ENCODE assay signal across 10 cellular contexts in the genomic region with DNA sequence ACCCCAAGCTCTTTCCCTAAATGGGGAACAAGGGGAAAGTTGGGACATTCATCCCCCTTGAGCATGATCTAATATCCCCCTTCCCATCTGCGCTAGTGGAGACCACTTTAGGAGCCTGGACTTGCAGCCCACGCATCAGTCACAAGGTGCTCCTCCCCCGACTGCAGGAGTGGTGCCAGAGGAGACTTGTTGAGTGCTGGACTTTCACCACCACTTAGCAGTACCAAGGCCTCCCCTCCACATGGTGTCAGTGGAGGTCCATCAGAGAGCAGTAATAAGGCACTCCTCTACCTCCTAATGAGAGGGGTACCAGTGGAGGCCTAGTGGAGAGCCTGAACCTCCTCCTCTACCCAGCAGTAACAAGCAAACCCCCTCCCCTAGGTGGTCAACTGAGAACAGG. TPM values are rescaled to one million over a fixed set of nuclear protein-coding genes. Genes with fewer than 3 reads are reported as not detected.
DNase-seq lines count a peak whose midpoint lies in the region; ATAC-seq and FAIRE-seq lines count a peak whose summit lies in the region.
"Had no signal": no experiment of that assay in that cellular context is flagged by ENCODE, and none has a peak within 500 bp of the region (broad histone marks: within the 10 kb centered on the region; RNA-seq: fewer than 3 reads in every experiment).

No MANE protein-coding gene starts in this region.

- peaks cover 0 to 2% of the 10 kb centered on the region in 2 donors for H3K36me3 Mint-ChIP-seq in CD4-positive, alpha-beta memory T cell
- H3K36me3 Mint-ChIP-seq in activated naive CD8-positive, alpha-beta T cell treated with anti-CD3 and anti-CD28 coated beads, Interleukin-2, amount 50 U/mL, for 24 hours (ENCODE audit: low read depth): no peaks in the 10 kb centered on the region
- H3K36me3 Mint-ChIP-seq: activated naive CD4-positive, alpha-beta T cell treated with anti-CD3 and anti-CD28 coated beads, Interleukin-2, amount 50 U/mL, for 24 hours had no signal

- no peaks in the 10 kb centered on the region for H3K27me3 ChIP-seq in CD4-positive, alpha-beta memory T cell (ENCODE audit: insufficient read depth, low read length)
- H3K27me3 ChIP-seq: ovary had no signal

- H3K9me3 ChIP-seq in CD4-positive, alpha-beta memory T cell (ENCODE audit: control insufficient read depth in 1 of 2, low read length in 2 of 2): no peaks in the 10 kb centered on the region
- H3K9me3 ChIP-seq: ovary had no signal

- H3K4me3 Mint-ChIP-seq in CD4-positive, alpha-beta memory T cell: no peak overlapping the region
- no peak overlapping the region for H3K4me3 Mint-ChIP-seq in activated naive CD8-positive, alpha-beta T cell treated with anti-CD3 and anti-CD28 coated beads, Interleukin-2, amount 50 U/mL, for 24 hours
- H3K4me3 Mint-ChIP-seq: activated naive CD4-positive, alpha-beta T cell treated with anti-CD3 and anti-CD28 coated beads, Interleukin-2, amount 50 U/mL, for 24 hours had no signal

- no peaks in the 10 kb centered on the region for H3K4me1 ChIP-seq in CD4-positive, alpha-beta memory T cell (ENCODE audit: insufficient read depth, low read length)

- no peak overlapping the region for H3K27ac ChIP-seq in CD4-positive, alpha-beta memory T cell (ENCODE audit: low read depth, low read length)
- H3K27ac ChIP-seq: ovary had no signal

- H3K36me3 ChIP-seq in CD4-positive, alpha-beta memory T cell (ENCODE audit: insufficient read depth, low read length): no peaks in the 10 kb centered on the region
- H3K36me3 ChIP-seq: ovary had no signal

- peak; percentile 82 for FAIRE-seq in GM19239 (lab: Jason Lieb, UNC)

- POLR2A ChIA-PET in CD4-positive, alpha-beta memory T cell (lab: Charles Lee; ENCODE audit: partially characterized antibody): no interaction called here

- H3K4me3 ChIP-seq in CD4-positive, alpha-beta memory T cell (ENCODE audit: low read length in 2 of 2): no peak overlapping the region
- H3K4me3 ChIP-seq: ovary had no signal

- in situ Hi-C loops in KBM-7 (cut with MboI; ENCODE audit: low pct_unique_long_range_greater_than_20kb, low sequenced_read_pairs): no loop called here
- in situ Hi-C loops in G401 (cut with HindIII; ENCODE audit: low sequenced_read_pairs): no loop called here

- ATAC-seq in activated naive CD8-positive, alpha-beta T cell treated with anti-CD3 and anti-CD28 coated beads, Interleukin-2, amount 50 U/mL, for 24 hours: peak; percentile 78
- ATAC-seq in stimulated activated naive CD8-positive, alpha-beta T cell treated with anti-CD3 and anti-CD28 coated beads, Interleukin-15, Interleukin-2, amounts not matched to agents 100 U/mL and 50 U/mL, for 24 hours: peak; percentile 77

- intact Hi-C loops in CD4-positive, alpha-beta memory T cell (cut with micrococcal nuclease): loop anchor here (1.0 to 5.0 kb wide), 2 partner anchors 186 to 426 kb away; no protein-coding TSS in a partner anchor

- H3K9me3 Mint-ChIP-seq in CD4-positive, alpha-beta memory T cell: no peaks in the 10 kb centered on the region
- no peaks in the 10 kb centered on the region for H3K9me3 Mint-ChIP-seq in activated naive CD8-positive, alpha-beta T cell treated with anti-CD3 and anti-CD28 coated beads, Interleukin-2, amount 50 U/mL, for 24 hours
- H3K9me3 Mint-ChIP-seq: activated naive CD4-positive, alpha-beta T cell treated with anti-CD3 and anti-CD28 coated beads, Interleukin-2, amount 50 U/mL, for 24 hours had no signal

- CTCF ChIA-PET in CD4-positive, alpha-beta memory T cell (lab: Charles Lee; ENCODE audit: partially characterized antibody): interaction anchor here (0.9 to 2.2 kb wide), 3 partner anchors 10 to 185 kb away, joined by 3 to 9 read pairs (median 3); a partner anchor contains a TSS

- peak in 4 of 5 donors; percentile 5 to 19 (median 13) for DNase-seq in CD4-positive, alpha-beta memory T cell
- peak; percentile 28 for DNase-seq in GM19239 (ENCODE audit: insufficient read length, low spot score)
- DNase-seq in KBM-7: peak; percentile 35
- DNase-seq in activated naive CD8-positive, alpha-beta T cell treated with anti-CD3 and anti-CD28 coated beads, Interleukin-2, amount 50 U/mL, for 24 hours: peak; percentile 6
- peak; percentile 15 for DNase-seq in stimulated activated naive CD8-positive, alpha-beta T cell treated with anti-CD3 and anti-CD28 coated beads, Interleukin-15, Interleukin-2, amounts not matched to agents 100 U/mL and 50 U/mL, for 24 hours
- no peak for DNase-seq in amniotic stem cell (lab: John Stamatoyannopoulos, UW)
- no peak for DNase-seq in G401 (ENCODE audit: low spot score)
- DNase-seq in UCSD-AML1 (lab: John Stamatoyannopoulos, UW; ENCODE audit: unreplicated experiment): no peak

- H3K27me3 Mint-ChIP-seq in CD4-positive, alpha-beta memory T cell: peaks cover 0 to 2% of the 10 kb centered on the region in 2 donors
- peaks cover 2% of the 10 kb centered on the region for H3K27me3 Mint-ChIP-seq in activated naive CD8-positive, alpha-beta T cell treated with anti-CD3 and anti-CD28 coated beads, Interleukin-2, amount 50 U/mL, for 24 hours
- H3K27me3 Mint-ChIP-seq: activated naive CD4-positive, alpha-beta T cell treated with anti-CD3 and anti-CD28 coated beads, Interleukin-2, amount 50 U/mL, for 24 hours had no signal

- no peaks in the 10 kb centered on the region for H3K4me1 Mint-ChIP-seq in CD4-positive, alpha-beta memory T cell
- no peaks in the 10 kb centered on the region for H3K4me1 Mint-ChIP-seq in activated naive CD8-positive, alpha-beta T cell treated with anti-CD3 and anti-CD28 coated beads, Interleukin-2, amount 50 U/mL, for 24 hours
- H3K4me1 Mint-ChIP-seq: activated naive CD4-positive, alpha-beta T cell treated with anti-CD3 and anti-CD28 coated beads, Interleukin-2, amount 50 U/mL, for 24 hours had no signal

- no peak overlapping the region for H3K27ac Mint-ChIP-seq in CD4-positive, alpha-beta memory T cell
- H3K27ac Mint-ChIP-seq in activated naive CD8-positive, alpha-beta T cell treated with anti-CD3 and anti-CD28 coated beads, Interleukin-2, amount 50 U/mL, for 24 hours: no peak overlapping the region
- H3K27ac Mint-ChIP-seq: activated naive CD4-positive, alpha-beta T cell treated with anti-CD3 and anti-CD28 coated beads, Interleukin-2, amount 50 U/mL, for 24 hours had no signal

RNA-seq across cellular contexts. Expression of a gene that starts 22.5 kb away (rescaled TPM):
- total RNA-seq in CD4-positive, alpha-beta memory T cell: 1 to 10 TPM; 5.7 to 7.7 TPM
- 1 to 10 TPM; 4.1 to 6.5 TPM for polyA plus RNA-seq in CD4-positive, alpha-beta memory T cell
- 22.2 and 42.4 TPM in 2 replicates for total RNA-seq in G401 (2014; rRNA removed; shearing (Covaris generic))

RNA-seq across cellular contexts. Expression of a gene that starts 22.7 kb away (rescaled TPM):
- 10 to 100 TPM; 27.6 to 28.2 TPM for total RNA-seq in CD4-positive, alpha-beta memory T cell
- 10 to 100 TPM; 11.0 to 15.5 TPM for polyA plus RNA-seq in CD4-positive, alpha-beta memory T cell
- 14.9 and 15.8 TPM in 2 replicates for total RNA-seq in G401 (2014; rRNA removed; shearing (Covaris generic))

Comparison
In these comparisons a context has a peak if more than half of its experiments do, and no peak if none do; other contexts are left out.
1. DNase-seq: peak in CD4-positive, alpha-beta memory T cell (4 of 5), GM19239 (single experiment), KBM-7 (single experiment), activated naive CD8-positive, alpha-beta T cell treated with anti-CD3 and anti-CD28 coated beads, Interleukin-2, amount 50 U/mL, for 24 hours (single experiment) and stimulated activated naive CD8-positive, alpha-beta T cell treated with anti-CD3 and anti-CD28 coated beads, Interleukin-15, Interleukin-2, amounts not matched to agents 100 U/mL and 50 U/mL, for 24 hours (single experiment); none in amniotic stem cell (single experiment), G401 (single experiment) and UCSD-AML1 (single experiment).